ENCODE assay signal across 9 cellular contexts in genomic region chrX:119237526-119238035, GRCh38. TPM values are rescaled to one million over a fixed set of nuclear protein-coding genes. Genes with fewer than 3 reads are reported as not detected.
DNase-seq lines count a peak whose midpoint lies in the region; ATAC-seq and TF ChIP-seq lines count a peak whose summit lies in the region.
"Had no signal": no experiment of that assay in that cellular context is flagged by ENCODE, and none has a peak within 500 bp of the region (broad histone marks: within the 10 kb centered on the region; RNA-seq: fewer than 3 reads in every experiment).

No MANE protein-coding gene starts in this region.

- H3K4me3 Mint-ChIP-seq in activated B cell treated with CpG ODN at 0.5 μM for 24 hours = peak overlapping the region; percentile 89
- H3K4me3 Mint-ChIP-seq in stimulated activated naive CD8-positive, alpha-beta T cell treated with anti-CD3 and anti-CD28 coated beads, Interleukin-15, amount 100 ng/mL, for 72 hours = peak overlapping the region; percentile 84 to 89

- TF ChIP-seq CTCF in activated B cell treated with CpG ODN at 0.5 μM for 24 hours (IDR thresholded peaks at IDR 0.05) (no peak), GM10248 (IDR thresholded peaks at IDR 0.05; ENCODE audit: control extremely low read depth, extremely low read depth, low read depth, missing control alignments) (no peak)

- peak overlapping the region; percentile 57 for H3K27ac Mint-ChIP-seq in activated B cell treated with CpG ODN at 0.5 μM for 24 hours
- peak overlapping the region in 1 of 2 donors; percentile 20 for H3K27ac Mint-ChIP-seq in stimulated activated naive CD8-positive, alpha-beta T cell treated with anti-CD3 and anti-CD28 coated beads, Interleukin-15, amount 100 ng/mL, for 72 hours

- intact Hi-C loops in activated B cell treated with CpG ODN at 0.5 μM for 24 hours (cut with micrococcal nuclease) = loop anchor here (2.0 to 10.0 kb wide), 4 partner anchors 29 to 263 kb away; partner anchors contain the start of genes LONRF3 and SLC25A5

- no peak overlapping the region for H3K9ac ChIP-seq in iPS-15b (ENCODE audit: low read depth, low read length)

- no peaks in the 10 kb centered on the region for H3K9me3 Mint-ChIP-seq in activated B cell treated with CpG ODN at 0.5 μM for 24 hours
- no peaks in the 10 kb centered on the region for H3K9me3 Mint-ChIP-seq in stimulated activated naive CD8-positive, alpha-beta T cell treated with anti-CD3 and anti-CD28 coated beads, Interleukin-15, amount 100 ng/mL, for 72 hours

- ATAC-seq in activated B cell treated with CpG ODN at 0.5 μM for 24 hours (ENCODE audit: low read depth) (no peak), GM19397 (IDR thresholded peaks at IDR 0.05; ENCODE audit: unreplicated experiment) (no peak)
- no peak for ATAC-seq in stimulated activated naive CD8-positive, alpha-beta T cell treated with anti-CD3 and anti-CD28 coated beads, Interleukin-15, amount 100 ng/mL, for 72 hours

- H3K9me3 ChIP-seq in iPS-15b (ENCODE audit: control insufficient read depth, insufficient read depth, low read length) = no peaks in the 10 kb centered on the region

- H3K27me3 Mint-ChIP-seq in activated B cell treated with CpG ODN at 0.5 μM for 24 hours = no peaks in the 10 kb centered on the region
- no peaks in the 10 kb centered on the region for H3K27me3 Mint-ChIP-seq in stimulated activated naive CD8-positive, alpha-beta T cell treated with anti-CD3 and anti-CD28 coated beads, Interleukin-15, amount 100 ng/mL, for 72 hours

- peak; percentile 48 for DNase-seq in NCI-H82 (lab: John Stamatoyannopoulos, UW)
- no peak for DNase-seq in NCI-H82 treated with DMSO at 0.1 percent for 48 hours (lab: John Stamatoyannopoulos, UW; ENCODE audit: unreplicated experiment)
- DNase-seq in activated B cell treated with CpG ODN at 0.5 μM for 24 hours = no peak
- no peak for DNase-seq in stimulated activated naive CD8-positive, alpha-beta T cell treated with anti-CD3 and anti-CD28 coated beads, Interleukin-15, amount 100 ng/mL, for 72 hours
- DNase-seq in NCI-H1436 (lab: John Stamatoyannopoulos, UW) = no peak
- no peak for DNase-seq in GM10248 (ENCODE audit: extremely low spot score)
- DNase-seq: SW 1271 had no signal

- H3K36me3 Mint-ChIP-seq in activated B cell treated with CpG ODN at 0.5 μM for 24 hours (ENCODE audit: low read depth) = peaks cover 13% of the 10 kb centered on the region

- H3K4me1 ChIP-seq in iPS-15b (ENCODE audit: control insufficient read depth, insufficient read depth, low read length) = no peaks in the 10 kb centered on the region

- no peaks in the 10 kb centered on the region for H3K27me3 ChIP-seq in iPS-15b (ENCODE audit: control insufficient read depth, insufficient read depth, low read length)

- peaks cover 16% of the 10 kb centered on the region for H3K4me1 Mint-ChIP-seq in activated B cell treated with CpG ODN at 0.5 μM for 24 hours
- peaks cover 36% of the 10 kb centered on the region for H3K4me1 Mint-ChIP-seq in stimulated activated naive CD8-positive, alpha-beta T cell treated with anti-CD3 and anti-CD28 coated beads, Interleukin-15, amount 100 ng/mL, for 72 hours

- H3K36me3 ChIP-seq in iPS-15b (ENCODE audit: control insufficient read depth, insufficient read depth, low read length) = no peaks in the 10 kb centered on the region

- peak overlapping the region; percentile 69 for H3K4me3 ChIP-seq in iPS-15b (ENCODE audit: low read depth, low read length)

- POLR2A ChIA-PET in activated B cell treated with CpG ODN at 0.5 μM for 24 hours (lab: Charles Lee) = no interaction called here
- POLR2A ChIA-PET in GM10248 (lab: Yijun Ruan, JAX) = no interaction called here

- CTCF ChIA-PET in activated B cell treated with CpG ODN at 0.5 μM for 24 hours (lab: Charles Lee) = no interaction called here
- CTCF ChIA-PET in GM10248 (lab: Yijun Ruan, JAX) = interaction anchor here (0.6 to 2.0 kb wide), 3 partner anchors 28 to 399 kb away, joined by 3 to 4 read pairs (median 3); no protein-coding TSS in a partner anchor

RNA-seq across cellular contexts. Expression of gene PGRMC1, which starts 1.5 kb away (rescaled TPM):
- 8.5 and 9.8 TPM in 2 replicates for total RNA-seq in activated B cell treated with CpG ODN at 0.5 μM for 24 hours
